ENCODE assay signal across 9 cellular contexts in genomic region chr9:1009101-1009707, GRCh38. TPM values are rescaled to one million over a fixed set of nuclear protein-coding genes. Genes with fewer than 3 reads are reported as not detected.
DNase-seq lines count a peak whose midpoint lies in the region; ATAC-seq and TF ChIP-seq lines count a peak whose summit lies in the region.
"Had no signal": no experiment of that assay in that cellular context is flagged by ENCODE, and none has a peak within 500 bp of the region (broad histone marks: within the 10 kb centered on the region; RNA-seq: fewer than 3 reads in every experiment).

No MANE protein-coding gene starts in this region.

- peak; percentile 96 for TF ChIP-seq CTCF in BJ (IDR thresholded peaks at IDR 0.05; ENCODE audit: insufficient read depth, low read depth, low read length)
- peak; percentile 97 for TF ChIP-seq CTCF in colonic mucosa (IDR thresholded peaks at IDR 0.05)
- TF ChIP-seq CTCF in lower lobe of right lung (IDR thresholded peaks at IDR 0.05) = peak; percentile 99

- H3K9me3 ChIP-seq in colonic mucosa (no peaks in the 10 kb centered on the region), lower lobe of right lung (no peaks in the 10 kb centered on the region)

- H3K27me3 ChIP-seq in BJ (ENCODE audit: control insufficient read depth, insufficient read depth, low read length) (no peaks in the 10 kb centered on the region), colonic mucosa (no peaks in the 10 kb centered on the region), lower lobe of right lung (ENCODE audit: low read depth) (no peaks in the 10 kb centered on the region)

- H3K4me3 ChIP-seq in BJ (ENCODE audit: low read depth, low read length) (no peak overlapping the region), colonic mucosa (no peak overlapping the region), lower lobe of right lung (no peak overlapping the region)

- no peak overlapping the region for H3K4me3 Mint-ChIP-seq in activated CD4-positive, alpha-beta T cell treated with anti-CD3 and anti-CD28 coated beads for 36 hours

- no peak for DNase-seq in BJ (ENCODE audit: low read depth)
- DNase-seq in NCI-H2196 treated with DMSO at 0.1 percent for 48 hours (lab: John Stamatoyannopoulos, UW; ENCODE audit: unreplicated experiment) = peak; percentile 95
- DNase-seq in activated CD4-positive, alpha-beta T cell treated with anti-CD3 and anti-CD28 coated beads for 36 hours = peak; percentile 85
- peak; percentile 86 for DNase-seq in colonic mucosa
- DNase-seq in lower lobe of right lung = peak; percentile 85
- DNase-seq in stimulated activated CD8-positive, alpha-beta memory T cell treated with anti-CD3 and anti-CD28 coated beads, Interleukin-12 subunit alpha, Interleukin-12 subunit beta, amount 100 ng/mL, for 24 hours (ENCODE audit: extremely low read depth) = peak; percentile 28

- H3K36me3 Mint-ChIP-seq in activated CD4-positive, alpha-beta T cell treated with anti-CD3 and anti-CD28 coated beads for 36 hours (ENCODE audit: low read depth) = no peaks in the 10 kb centered on the region

- H3K4me1 ChIP-seq in colonic mucosa = no peaks in the 10 kb centered on the region
- peaks cover 3% of the 10 kb centered on the region for H3K4me1 ChIP-seq in lower lobe of right lung

- no peak overlapping the region for H3K9ac ChIP-seq in colonic mucosa (ENCODE audit: low read depth in 2 of 2, low read length in 2 of 2)

- H3K27ac Mint-ChIP-seq in activated CD4-positive, alpha-beta T cell treated with anti-CD3 and anti-CD28 coated beads for 36 hours = no peak overlapping the region

- POLR2A ChIA-PET in BJ (lab: Charles Lee) = no interaction called here
- POLR2A ChIA-PET in activated CD4-positive, alpha-beta T cell treated with anti-CD3 and anti-CD28 coated beads for 36 hours (lab: Charles Lee) = no interaction called here

- intact Hi-C loops in activated CD4-positive, alpha-beta T cell treated with anti-CD3 and anti-CD28 coated beads for 36 hours (cut with DNase I, micrococcal nuclease) = loop anchor here in 1 of 2 experiments (1.0 to 5.0 kb wide), 3 partner anchors 116 to 622 kb away; no protein-coding TSS in a partner anchor
- intact Hi-C loops in colonic mucosa (cut with DNase I) (loop anchor here (5.0 kb wide), 1 partner anchor 117 kb away; no protein-coding TSS in a partner anchor), lower lobe of right lung (cut with DNase I) (loop anchor here (5.0 kb wide), 1 partner anchor 117 kb away; no protein-coding TSS in a partner anchor)

- ATAC-seq in GM18909 (IDR thresholded peaks at IDR 0.05; ENCODE audit: poor library complexity, unreplicated experiment) (peak; percentile 97), HG03103 (IDR thresholded peaks at IDR 0.05; ENCODE audit: low read depth, unreplicated experiment) (peak; percentile 96), lower lobe of right lung (peak; percentile 95 to 96)
- peak; percentile 98 for ATAC-seq in activated CD4-positive, alpha-beta T cell treated with anti-CD3 and anti-CD28 coated beads for 36 hours

- H3K9me3 Mint-ChIP-seq in activated CD4-positive, alpha-beta T cell treated with anti-CD3 and anti-CD28 coated beads for 36 hours (ENCODE audit: low read depth) = no peaks in the 10 kb centered on the region

- peaks cover 2% of the 10 kb centered on the region for H3K4me1 Mint-ChIP-seq in activated CD4-positive, alpha-beta T cell treated with anti-CD3 and anti-CD28 coated beads for 36 hours

- H3K36me3 ChIP-seq in BJ (ENCODE audit: control insufficient read depth, insufficient read depth, low read length) = no peaks in the 10 kb centered on the region
- no peaks in the 10 kb centered on the region for H3K36me3 ChIP-seq in colonic mucosa
- H3K36me3 ChIP-seq in lower lobe of right lung = no peaks in the 10 kb centered on the region

- no peak overlapping the region for H3K27ac ChIP-seq in colonic mucosa
- no peak overlapping the region for H3K27ac ChIP-seq in lower lobe of right lung

- H3K27me3 Mint-ChIP-seq in activated CD4-positive, alpha-beta T cell treated with anti-CD3 and anti-CD28 coated beads for 36 hours = peaks cover 36% of the 10 kb centered on the region

- CTCF ChIA-PET in BJ (lab: Yijun Ruan, JAX) = interaction anchor here (0.6 to 5.0 kb wide), 13 partner anchors 8 to 663 kb away, joined by 3 to 69 read pairs (median 4); no protein-coding TSS in a partner anchor
- CTCF ChIA-PET in activated CD4-positive, alpha-beta T cell treated with anti-CD3 and anti-CD28 coated beads for 36 hours (lab: Charles Lee) = interaction anchor here (0.6 to 3.2 kb wide), 27 partner anchors 9 to 1146 kb away, joined by 3 to 24 read pairs (median 3); no protein-coding TSS in a partner anchor

RNA-seq across cellular contexts. Expression of gene DMRT3, which starts 32.7 kb away (rescaled TPM):
- polyA plus RNA-seq in BJ (2011; rRNA removed) = not detected in 2 replicates
- polyA minus RNA-seq in BJ (2011; rRNA and poly(A)+ RNA removed) = not detected in 2 replicates
- not detected for total RNA-seq in activated CD4-positive, alpha-beta T cell treated with anti-CD3 and anti-CD28 coated beads for 36 hours
- total RNA-seq in colonic mucosa = not detected
- total RNA-seq in lower lobe of right lung = 0.24 TPM
- total RNA-seq: T-helper 1 cell treated with Interleukin-12 subunit alpha and Interleukin-12 subunit beta and Interleukin-4 antibody, amounts not matched to agents 30 ng/mL and 1 ng/mL, for 36 hours had no signal

RNA-seq across cellular contexts. Expression of gene DMRT2, which starts 41.0 kb away (rescaled TPM):
- not detected in 2 replicates for polyA plus RNA-seq in BJ (2011; rRNA removed)
- not detected in 2 replicates for polyA minus RNA-seq in BJ (2011; rRNA and poly(A)+ RNA removed)
- total RNA-seq in activated CD4-positive, alpha-beta T cell treated with anti-CD3 and anti-CD28 coated beads for 36 hours = not detected
- total RNA-seq in colonic mucosa (10 to 100 TPM in 1 of 2 donors, 1 to 10 TPM in 1; 8.7 to 15.9 TPM), lower lobe of right lung (0.86 TPM)
